In genomic region chr9:131833083-131833482, GRCh38 we compare ENCODE assay signal across 24 cellular contexts.
DNase-seq lines count a peak whose midpoint lies in the region.
"Had no signal": no experiment of that assay in that cellular context is flagged by ENCODE, and none has a peak within 500 bp of the region (broad histone marks: within the 10 kb centered on the region; RNA-seq: fewer than 3 reads in every experiment).

No MANE protein-coding gene starts in this region.

- POLR2A ChIA-PET in CD8-positive, alpha-beta memory T cell (lab: Charles Lee): no interaction called here

- peaks cover 3% of the 10 kb centered on the region for H3K27me3 ChIP-seq in CD8-positive, alpha-beta memory T cell (ENCODE audit: insufficient read depth, low read length, poor library complexity, severe bottlenecking)
- H3K27me3 ChIP-seq in thymus (ENCODE audit: control insufficient read depth, insufficient read depth): no peaks in the 10 kb centered on the region
- H3K27me3 ChIP-seq: BE2C, SJCRH30 had no signal

- peaks cover 4% of the 10 kb centered on the region for H3K27me3 Mint-ChIP-seq in activated CD4-positive, alpha-beta T cell treated with anti-CD3 and anti-CD28 coated beads, Interleukin-2, amount 10 ng/mL, durations not matched to agents 24 days and 14 days
- peaks cover 9 to 18% of the 10 kb centered on the region in 2 donors for H3K27me3 Mint-ChIP-seq in CD8-positive, alpha-beta memory T cell
- peaks cover 4% of the 10 kb centered on the region for H3K27me3 Mint-ChIP-seq in activated T-helper 2 cell treated with anti-CD3 and anti-CD28 coated beads, Interferon-gamma antibody, Interleukin-2, Interleukin-4, amounts not matched to agents 10 μg/mL and 5 μg/mL and 100 μg/mL, durations not matched to agents 14 hours and 24 hours and 36 hours (ENCODE audit: low read depth)
- H3K27me3 Mint-ChIP-seq in activated naive CD4-positive, alpha-beta T cell treated with anti-CD3 and anti-CD28 coated beads, Interleukin-2, amount 10 ng/mL, durations not matched to agents 7 days and 5 days: peaks cover 62% of the 10 kb centered on the region

- H3K36me3 ChIP-seq in CD8-positive, alpha-beta memory T cell (ENCODE audit: insufficient read depth, low read length): no peaks in the 10 kb centered on the region
- no peaks in the 10 kb centered on the region for H3K36me3 ChIP-seq in thymus (ENCODE audit: control insufficient read depth, insufficient read depth)
- H3K36me3 ChIP-seq: BE2C, SJCRH30 had no signal

- H3K4me3 Mint-ChIP-seq in activated CD4-positive, alpha-beta T cell treated with anti-CD3 and anti-CD28 coated beads, Interleukin-2, amount 10 ng/mL, durations not matched to agents 24 days and 14 days: no peak overlapping the region
- H3K4me3 Mint-ChIP-seq in CD8-positive, alpha-beta memory T cell: peak overlapping the region in 1 of 7 donors; percentile 0
- no peak overlapping the region for H3K4me3 Mint-ChIP-seq in activated T-helper 2 cell treated with anti-CD3 and anti-CD28 coated beads, Interferon-gamma antibody, Interleukin-2, Interleukin-4, amounts not matched to agents 10 μg/mL and 5 μg/mL and 100 μg/mL, durations not matched to agents 14 hours and 24 hours and 36 hours (ENCODE audit: low read depth)
- H3K4me3 Mint-ChIP-seq in activated naive CD4-positive, alpha-beta T cell treated with anti-CD3 and anti-CD28 coated beads, Interleukin-2, amount 10 ng/mL, durations not matched to agents 7 days and 5 days: no peak overlapping the region
- H3K4me3 Mint-ChIP-seq: CD8-positive, alpha-beta T cell had no signal

- H3K4me3 ChIP-seq in CD8-positive, alpha-beta memory T cell (ENCODE audit: low read length): no peak overlapping the region
- no peak overlapping the region for H3K4me3 ChIP-seq in thymus (ENCODE audit: low read length)
- H3K4me3 ChIP-seq: SJCRH30 had no signal

- H3K36me3 Mint-ChIP-seq in activated CD4-positive, alpha-beta T cell treated with anti-CD3 and anti-CD28 coated beads, Interleukin-2, amount 10 ng/mL, durations not matched to agents 24 days and 14 days (ENCODE audit: low read depth): peaks cover 4% of the 10 kb centered on the region
- H3K36me3 Mint-ChIP-seq in CD8-positive, alpha-beta memory T cell: no peaks in the 10 kb centered on the region
- H3K36me3 Mint-ChIP-seq in activated T-helper 2 cell treated with anti-CD3 and anti-CD28 coated beads, Interferon-gamma antibody, Interleukin-2, Interleukin-4, amounts not matched to agents 10 μg/mL and 5 μg/mL and 100 μg/mL, durations not matched to agents 14 hours and 24 hours and 36 hours (ENCODE audit: low read depth): peaks cover 7% of the 10 kb centered on the region
- H3K36me3 Mint-ChIP-seq in activated naive CD4-positive, alpha-beta T cell treated with anti-CD3 and anti-CD28 coated beads, Interleukin-2, amount 10 ng/mL, durations not matched to agents 7 days and 5 days: no peaks in the 10 kb centered on the region
- H3K36me3 Mint-ChIP-seq: CD8-positive, alpha-beta T cell had no signal

- H3K4me1 Mint-ChIP-seq in activated CD4-positive, alpha-beta T cell treated with anti-CD3 and anti-CD28 coated beads, Interleukin-2, amount 10 ng/mL, durations not matched to agents 24 days and 14 days: peaks cover 12% of the 10 kb centered on the region
- peaks cover 7 to 9% (median 8%) of the 10 kb centered on the region in 3 donors for H3K4me1 Mint-ChIP-seq in CD8-positive, alpha-beta memory T cell
- H3K4me1 Mint-ChIP-seq in activated T-helper 2 cell treated with anti-CD3 and anti-CD28 coated beads, Interferon-gamma antibody, Interleukin-2, Interleukin-4, amounts not matched to agents 10 μg/mL and 5 μg/mL and 100 μg/mL, durations not matched to agents 14 hours and 24 hours and 36 hours (ENCODE audit: low read depth): peaks cover 10% of the 10 kb centered on the region
- no peaks in the 10 kb centered on the region for H3K4me1 Mint-ChIP-seq in activated naive CD4-positive, alpha-beta T cell treated with anti-CD3 and anti-CD28 coated beads, Interleukin-2, amount 10 ng/mL, durations not matched to agents 7 days and 5 days

- intact Hi-C loops in activated CD4-positive, alpha-beta T cell treated with anti-CD3 and anti-CD28 coated beads, Interleukin-2, amount 10 ng/mL, durations not matched to agents 24 days and 14 days (cut with micrococcal nuclease): loop anchor here (10.0 kb wide), 1 partner anchor 172 kb away; no protein-coding TSS in a partner anchor
- intact Hi-C loops in activated T-helper 2 cell treated with anti-CD3 and anti-CD28 coated beads, Interferon-gamma antibody, Interleukin-2, Interleukin-4, amounts not matched to agents 10 μg/mL and 5 μg/mL and 100 μg/mL, durations not matched to agents 14 hours and 24 hours and 36 hours (cut with micrococcal nuclease): loop anchor here (10.0 kb wide), 1 partner anchor 412 kb away; no protein-coding TSS in a partner anchor

- H3K9me3 Mint-ChIP-seq in activated CD4-positive, alpha-beta T cell treated with anti-CD3 and anti-CD28 coated beads, Interleukin-2, amount 10 ng/mL, durations not matched to agents 24 days and 14 days: peaks cover 7% of the 10 kb centered on the region
- H3K9me3 Mint-ChIP-seq in CD8-positive, alpha-beta memory T cell: peaks cover 0 to 11% (median 3%) of the 10 kb centered on the region in 5 donors
- peaks cover 20% of the 10 kb centered on the region for H3K9me3 Mint-ChIP-seq in activated T-helper 2 cell treated with anti-CD3 and anti-CD28 coated beads, Interferon-gamma antibody, Interleukin-2, Interleukin-4, amounts not matched to agents 10 μg/mL and 5 μg/mL and 100 μg/mL, durations not matched to agents 14 hours and 24 hours and 36 hours
- peaks cover 9% of the 10 kb centered on the region for H3K9me3 Mint-ChIP-seq in activated naive CD4-positive, alpha-beta T cell treated with anti-CD3 and anti-CD28 coated beads, Interleukin-2, amount 10 ng/mL, durations not matched to agents 7 days and 5 days

- peak overlapping the region; percentile 3 for H3K27ac Mint-ChIP-seq in activated CD4-positive, alpha-beta T cell treated with anti-CD3 and anti-CD28 coated beads, Interleukin-2, amount 10 ng/mL, durations not matched to agents 24 days and 14 days
- peak overlapping the region in 7 of 8 donors; percentile 15 to 87 (median 69) for H3K27ac Mint-ChIP-seq in CD8-positive, alpha-beta memory T cell
- peak overlapping the region; percentile 7 for H3K27ac Mint-ChIP-seq in activated T-helper 2 cell treated with anti-CD3 and anti-CD28 coated beads, Interferon-gamma antibody, Interleukin-2, Interleukin-4, amounts not matched to agents 10 μg/mL and 5 μg/mL and 100 μg/mL, durations not matched to agents 14 hours and 24 hours and 36 hours
- H3K27ac Mint-ChIP-seq in activated naive CD4-positive, alpha-beta T cell treated with anti-CD3 and anti-CD28 coated beads, Interleukin-2, amount 10 ng/mL, durations not matched to agents 7 days and 5 days: no peak overlapping the region
- H3K27ac Mint-ChIP-seq: CD8-positive, alpha-beta T cell had no signal

- H3K9me3 ChIP-seq in CD8-positive, alpha-beta memory T cell (ENCODE audit: low read length): peaks cover 4% of the 10 kb centered on the region
- no peaks in the 10 kb centered on the region for H3K9me3 ChIP-seq in thymus (ENCODE audit: control insufficient read depth)
- H3K9me3 ChIP-seq: BE2C had no signal

- CTCF ChIA-PET in CD8-positive, alpha-beta memory T cell (lab: Charles Lee): no interaction called here
- CTCF ChIA-PET in activated naive CD4-positive, alpha-beta T cell treated with anti-CD3 and anti-CD28 coated beads, Interleukin-2, amount 10 ng/mL, durations not matched to agents 7 days and 5 days (lab: Charles Lee): no interaction called here

- WGBS in thymus: 59% methylated on average over 4 of the region's 4 CpGs

- no peaks in the 10 kb centered on the region for H3K4me1 ChIP-seq in CD8-positive, alpha-beta memory T cell (ENCODE audit: insufficient read depth, low read length)
- no peaks in the 10 kb centered on the region for H3K4me1 ChIP-seq in thymus (ENCODE audit: control insufficient read depth, insufficient read depth, low read length)
- H3K4me1 ChIP-seq: BE2C had no signal

- no peak overlapping the region for H3K27ac ChIP-seq in CD8-positive, alpha-beta memory T cell (ENCODE audit: low read depth, low read length)
- H3K27ac ChIP-seq in thymus (ENCODE audit: low read depth): peak overlapping the region; percentile 60
- H3K27ac ChIP-seq: SJCRH30 had no signal

- no peak for DNase-seq in activated CD4-positive, alpha-beta T cell treated with anti-CD3 and anti-CD28 coated beads, Interleukin-2, amount 10 ng/mL, durations not matched to agents 24 days and 14 days
- no peak for DNase-seq in activated CD4-positive, alpha-beta T cell treated with anti-CD3 and anti-CD28 coated beads for 1 hour
- no peak for DNase-seq in CD8-positive, alpha-beta memory T cell
- DNase-seq in activated T-helper 2 cell treated with anti-CD3 and anti-CD28 coated beads, Interferon-gamma antibody, Interleukin-2, Interleukin-4, amounts not matched to agents 10 μg/mL and 5 μg/mL and 100 μg/mL, durations not matched to agents 14 hours and 24 hours and 36 hours (ENCODE audit: low spot score): no peak
- DNase-seq in NCI-H1092 treated with DMSO at 0.1 percent for 48 hours (lab: John Stamatoyannopoulos, UW) (no peak), globus pallidus (ENCODE audit: low spot score) (no peak)
- no peak for DNase-seq in activated naive CD4-positive, alpha-beta T cell treated with anti-CD3 and anti-CD28 coated beads, Interleukin-2, amount 10 ng/mL, durations not matched to agents 7 days and 5 days
- DNase-seq: 8988T; ACHN; BE2C; Calu3; CD8-positive, alpha-beta T cell; DMS79 treated with DMSO at 0.1 percent for 48 hours; KG1; MM.1S; NCI-H1436 treated with DMSO at 0.1 percent for 48 hours; NCI-H187 treated with DMSO at 0.1 percent for 48 hours; NCI-H2107; NCI-H446; NCI-H526; NCI-H82; NK-92 treated with Interleukin-12 subunit alpha and Interleukin-12 subunit beta, amount 100 ng/mL, for 24 hours; SJCRH30 had no signal
